In genomic region chr16:9480503-9480902, GRCh38 we compare ENCODE assay signal across 11 cellular contexts.
"Had no signal": no experiment of that assay in that cellular context is flagged by ENCODE, and none has a peak within 500 bp of the region (broad histone marks: within the 10 kb centered on the region; RNA-seq: fewer than 3 reads in every experiment).

No MANE protein-coding gene starts in this region.

- H3K9ac ChIP-seq: GM23248 had no signal

- H3K4me1 ChIP-seq: HAP-1 had no signal

- H3K27ac Mint-ChIP-seq: GM23338, H9, HFFc6 had no signal

- H3K9me3 Mint-ChIP-seq: GM23338, H9 had no signal

- H3K27ac ChIP-seq: GM23248 had no signal

- DNase-seq: GM23248, GOT3, H7, H9, HCEC 1CT, HFFc6 had no signal

- H3K36me3 ChIP-seq: HAP-1 had no signal

- FAIRE-seq: H1, H54 had no signal

- H3K4me3 ChIP-seq: GM23248, GM23338, HAP-1 had no signal

- H3K4me1 Mint-ChIP-seq: H9 had no signal

- H3K4me3 Mint-ChIP-seq: GM23338, H9, HFFc6 had no signal

- H3K9me3 ChIP-seq: HAP-1 had no signal

- H3K4me2 ChIP-seq: GM23338 had no signal

- ATAC-seq: GM23338, HCT116 had no signal

- H2AFZ ChIP-seq: GM23248, GM23338 had no signal
